19 cellular contexts compared by ENCODE assay signal in the genomic region with DNA sequence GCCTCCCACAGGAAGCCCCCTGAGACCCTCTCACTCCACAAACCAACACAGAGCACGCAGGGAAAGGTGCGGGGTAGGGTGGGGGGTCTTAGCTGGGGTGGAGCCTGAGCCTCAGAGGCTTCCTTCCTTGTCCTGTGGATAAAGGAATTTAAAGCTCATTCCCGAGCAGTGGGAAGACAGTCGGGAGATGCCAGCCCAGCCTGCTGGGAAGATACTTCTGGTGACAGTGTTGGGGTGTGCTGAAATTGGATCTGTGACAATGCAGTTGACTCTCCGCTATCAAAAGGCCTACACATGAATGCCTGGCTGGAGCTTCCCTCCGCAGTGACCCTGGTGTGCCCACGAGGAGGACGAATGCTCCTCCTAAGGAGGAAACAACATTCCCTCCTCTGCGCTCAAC. TPM values are rescaled to one million over a fixed set of nuclear protein-coding genes. Genes with fewer than 3 reads are reported as not detected.
A peak's percentile ranks its signal among the peaks of the same experiment; 100 is the strongest.
DNase-seq lines count a peak whose midpoint lies in the region; TF ChIP-seq lines count a peak whose summit lies in the region.
"Had no signal": no experiment of that assay in that cellular context is flagged by ENCODE, and none has a peak within 500 bp of the region (broad histone marks: within the 10 kb centered on the region; RNA-seq: fewer than 3 reads in every experiment).

No MANE protein-coding gene starts in this region.

- no peak overlapping the region for H4K91ac ChIP-seq in H9 (ENCODE audit: insufficient read length, low read depth, low read length)
- no peak overlapping the region for H4K91ac ChIP-seq in neuronal stem cell (ENCODE audit: low read depth, low read length, poor library complexity)

- H2BK5ac ChIP-seq in H9 (ENCODE audit: insufficient read length, low read length) = no peak overlapping the region
- H2BK5ac ChIP-seq in neuronal stem cell (ENCODE audit: low read length) = no peak overlapping the region

- no peak overlapping the region for H3K4me3 Mint-ChIP-seq in activated CD4-positive, alpha-beta memory T cell treated with anti-CD3 and anti-CD28 coated beads, Interleukin-2, amount 10 ng/mL, durations not matched to agents 7 days and 5 days
- no peak overlapping the region for H3K4me3 Mint-ChIP-seq in activated CD4-positive, alpha-beta memory T cell treated with anti-CD3 and anti-CD28 coated beads for 36 hours
- H3K4me3 Mint-ChIP-seq in H9 (peak overlapping the region in 1 of 2 experiments; percentile 57; a peak in 1 of 5 replicates), endodermal cell (no peak overlapping the region)
- H3K4me3 Mint-ChIP-seq: B cell had no signal

- H3K36me3 Mint-ChIP-seq in activated CD4-positive, alpha-beta memory T cell treated with anti-CD3 and anti-CD28 coated beads, Interleukin-2, amount 10 ng/mL, durations not matched to agents 7 days and 5 days (ENCODE audit: low read depth) = peaks cover 73% of the 10 kb centered on the region
- peaks cover 2% of the 10 kb centered on the region for H3K36me3 Mint-ChIP-seq in activated CD4-positive, alpha-beta memory T cell treated with anti-CD3 and anti-CD28 coated beads for 36 hours
- H3K36me3 Mint-ChIP-seq in H9 (ENCODE audit: insufficient read depth in 1 of 3, low read depth in 3 of 3) (no peaks in the 10 kb centered on the region), endodermal cell (ENCODE audit: low read depth) (peaks cover 6% of the 10 kb centered on the region)

- H3K27ac ChIP-seq in H9 (ENCODE audit: insufficient read length, low read depth, low read length) (no peak overlapping the region), endodermal cell (ENCODE audit: low read depth, low read length) (no peak overlapping the region), neuronal stem cell (replicated peaks; ENCODE audit: low read length) (no peak overlapping the region)
- H3K27ac ChIP-seq: Peyer's patch had no signal

- no CpG with 5 or more reads among the region's 9 CpGs for WGBS in H9 (ENCODE audit: extremely low coverage, insufficient read length, low lambda C conversion rate)
- 70 to 73% methylated on average over 5 to 9 of the region's 9 CpGs for WGBS in endodermal cell (ENCODE audit: insufficient coverage in 1 of 2, insufficient read length in 1 of 2), 2 experiments
- WGBS in neuronal stem cell (ENCODE audit: extremely low coverage in 2 of 2, insufficient read length in 2 of 2, insufficient replicate concordance in 1 of 2), 2 donors = no CpG with 5 or more reads among the region's 9 CpGs

- POLR2A ChIA-PET in activated CD4-positive, alpha-beta memory T cell treated with anti-CD3 and anti-CD28 coated beads, Interleukin-2, amount 10 ng/mL, durations not matched to agents 7 days and 5 days (lab: Charles Lee) = interaction anchor here (0.9 to 13.0 kb wide), 6 partner anchors 9 to 45 kb away, joined by 3 to 308 read pairs (median 7); a partner anchor contains a TSS
- POLR2A ChIA-PET in activated CD4-positive, alpha-beta memory T cell treated with anti-CD3 and anti-CD28 coated beads for 36 hours (lab: Charles Lee) = interaction anchor here (1.2 kb wide), 1 partner anchor 46 kb away, joined by 3 read pairs; no protein-coding TSS in a partner anchor

- no peak for TF ChIP-seq CTCF in H9 (conservative IDR thresholded peaks at IDR 0.05)
- no peak for TF ChIP-seq CTCF in endodermal cell (conservative IDR thresholded peaks at IDR 0.05)

- H3K27ac Mint-ChIP-seq in activated CD4-positive, alpha-beta memory T cell treated with anti-CD3 and anti-CD28 coated beads, Interleukin-2, amount 10 ng/mL, durations not matched to agents 7 days and 5 days = peak overlapping the region; percentile 74
- no peak overlapping the region for H3K27ac Mint-ChIP-seq in activated CD4-positive, alpha-beta memory T cell treated with anti-CD3 and anti-CD28 coated beads for 36 hours
- H3K27ac Mint-ChIP-seq in H9 (peak overlapping the region in 2 of 3 experiments; percentile 52 to 55; a peak in 4 of 7 replicates), endodermal cell (peak overlapping the region; percentile 68)
- H3K27ac Mint-ChIP-seq: B cell had no signal

- H3K9ac ChIP-seq in H9 (ENCODE audit: extremely low read depth, insufficient read length, low read length) = no peak overlapping the region
- H3K9ac ChIP-seq in endodermal cell (ENCODE audit: extremely low read depth, low read length, poor library complexity, severe bottlenecking) = no peak overlapping the region
- H3K9ac ChIP-seq in neuronal stem cell (ENCODE audit: low read depth, low read length, poor library complexity) = no peak overlapping the region

- H3K4me1 Mint-ChIP-seq in activated CD4-positive, alpha-beta memory T cell treated with anti-CD3 and anti-CD28 coated beads, Interleukin-2, amount 10 ng/mL, durations not matched to agents 7 days and 5 days = peaks cover 85% of the 10 kb centered on the region
- H3K4me1 Mint-ChIP-seq in activated CD4-positive, alpha-beta memory T cell treated with anti-CD3 and anti-CD28 coated beads for 36 hours (ENCODE audit: low read depth) = peaks cover 33% of the 10 kb centered on the region
- peaks cover 22 to 39% of the 10 kb centered on the region in 2 experiments for H3K4me1 Mint-ChIP-seq in H9
- H3K4me1 Mint-ChIP-seq in endodermal cell = peaks cover 38% of the 10 kb centered on the region
- H3K4me1 Mint-ChIP-seq: B cell had no signal

- H3K79me1 ChIP-seq in H9 (ENCODE audit: insufficient read depth, low read depth, low read length, poor library complexity, severe bottlenecking) (no peaks in the 10 kb centered on the region), neuronal stem cell (ENCODE audit: low read depth, low read length) (no peaks in the 10 kb centered on the region)

- H4K5ac ChIP-seq in H9 (ENCODE audit: insufficient read length, low read depth, low read length) = no peak overlapping the region

- DNase-seq in activated CD4-positive, alpha-beta memory T cell treated with anti-CD3 and anti-CD28 coated beads, Interleukin-2, amount 10 ng/mL, durations not matched to agents 7 days and 5 days = no peak
- no peak for DNase-seq in activated CD4-positive, alpha-beta memory T cell treated with anti-CD3 and anti-CD28 coated beads for 36 hours
- no peak for DNase-seq in H9
- DNase-seq in endodermal cell = peak; percentile 67
- DNase-seq in neuronal stem cell (ENCODE audit: low spot score) = no peak
- DNase-seq in NCI-H510A (lab: John Stamatoyannopoulos, UW) = no peak
- no peak for DNase-seq in NCI-H2196 treated with DMSO at 0.1 percent for 48 hours (lab: John Stamatoyannopoulos, UW; ENCODE audit: unreplicated experiment)
- DNase-seq: Caco-2; DMS153; GF-D8; KBM-7; NCI-H1105; NCI-H2081; NCI-H2171 treated with DMSO at 0.1 percent for 48 hours; NCI-H446 treated with DMSO at 0.1 percent for 48 hours; NK-92 treated with Interleukin-12 subunit alpha and Interleukin-12 subunit beta, amount 100 ng/mL, for 24 hours; Peyer's patch had no signal

- no peak overlapping the region for H2BK12ac ChIP-seq in H9 (ENCODE audit: insufficient read length, low read depth, low read length)
- no peak overlapping the region for H2BK12ac ChIP-seq in neuronal stem cell (ENCODE audit: low read length)

- no peak overlapping the region for H3K23ac ChIP-seq in H9 (ENCODE audit: insufficient read length, low read depth, low read length)
- H3K23ac ChIP-seq in neuronal stem cell (ENCODE audit: low read depth, low read length, poor library complexity) = no peak overlapping the region

- H2BK15ac ChIP-seq in H9 (ENCODE audit: low read depth, low read length) = no peak overlapping the region
- H2BK15ac ChIP-seq in neuronal stem cell (ENCODE audit: low read length) = no peak overlapping the region

- no peak overlapping the region for H3T11ph ChIP-seq in H9 (ENCODE audit: low read length)

- no peaks in the 10 kb centered on the region for H4K20me1 ChIP-seq in H9 (ENCODE audit: control insufficient read depth, insufficient read depth, insufficient read length)

- H3K23me2 ChIP-seq in H9 (ENCODE audit: insufficient read length, low read depth, low read length, poor library complexity, severe bottlenecking) = no peaks in the 10 kb centered on the region

- H3K4me1 ChIP-seq in H9 (ENCODE audit: insufficient read depth, low read length) (peaks cover 12% of the 10 kb centered on the region), endodermal cell (ENCODE audit: control insufficient read depth, insufficient read depth, low read length) (peaks cover 16% of the 10 kb centered on the region), neuronal stem cell (ENCODE audit: control insufficient read depth in 2 of 2, insufficient read depth in 1 of 2, low read depth in 1 of 2, low read length in 2 of 2) (peaks cover 0 to 8% of the 10 kb centered on the region in 2 donors)
- H3K4me1 ChIP-seq: Caco-2, Peyer's patch had no signal

- H2BK20ac ChIP-seq in H9 (ENCODE audit: low read depth, low read length, poor library complexity, severe bottlenecking) = no peak overlapping the region

- no peaks in the 10 kb centered on the region for H3K79me2 ChIP-seq in H9 (ENCODE audit: insufficient read depth, low read length)

- intact Hi-C loops in activated CD4-positive, alpha-beta memory T cell treated with anti-CD3 and anti-CD28 coated beads for 36 hours (cut with micrococcal nuclease) = no loop called here

- no peak overlapping the region for H3K56ac ChIP-seq in H9 (ENCODE audit: insufficient read length, low read depth, low read length)

- no peaks in the 10 kb centered on the region for H3K27me3 Mint-ChIP-seq in activated CD4-positive, alpha-beta memory T cell treated with anti-CD3 and anti-CD28 coated beads, Interleukin-2, amount 10 ng/mL, durations not matched to agents 7 days and 5 days
- no peaks in the 10 kb centered on the region for H3K27me3 Mint-ChIP-seq in activated CD4-positive, alpha-beta memory T cell treated with anti-CD3 and anti-CD28 coated beads for 36 hours
- H3K27me3 Mint-ChIP-seq in H9 (ENCODE audit: low read depth) (peaks cover 4% of the 10 kb centered on the region), endodermal cell (ENCODE audit: insufficient read depth) (no peaks in the 10 kb centered on the region)
- H3K27me3 Mint-ChIP-seq: B cell had no signal

- H3K4ac ChIP-seq in H9 (ENCODE audit: low read depth, low read length) (no peak overlapping the region), neuronal stem cell (ENCODE audit: low read length) (no peak overlapping the region)

- H4K8ac ChIP-seq in H9 (replicated peaks; ENCODE audit: insufficient read length, low read depth, low read length) = no peak overlapping the region
- H4K8ac ChIP-seq in neuronal stem cell (ENCODE audit: low read depth, low read length) = no peak overlapping the region

- H2BK120ac ChIP-seq in H9 (ENCODE audit: low read depth, low read length, poor library complexity, severe bottlenecking) (no peak overlapping the region), neuronal stem cell (ENCODE audit: low read depth, low read length) (no peak overlapping the region)

- no peak overlapping the region for H3K4me3 ChIP-seq in endodermal cell (ENCODE audit: low read length)
- H3K4me3 ChIP-seq in neuronal stem cell (ENCODE audit: low read length in 2 of 2) = no peak overlapping the region
- H3K4me3 ChIP-seq: Peyer's patch had no signal

- H3K27me3 ChIP-seq in H9 (ENCODE audit: insufficient read depth, low read length) (no peaks in the 10 kb centered on the region; the same call in 1 of the 2 replicates), endodermal cell (ENCODE audit: control insufficient read depth, insufficient read depth, low read length, poor library complexity, severe bottlenecking) (no peaks in the 10 kb centered on the region), neuronal stem cell (ENCODE audit: control insufficient read depth in 3 of 3, insufficient read depth in 3 of 3, low read depth in 1 of 3, low read length in 3 of 3) (peaks cover 0 to 33% (median 0%) of the 10 kb centered on the region in 3 experiments)
- H3K27me3 ChIP-seq: Peyer's patch had no signal

- H3K14ac ChIP-seq in H9 (ENCODE audit: insufficient read depth, low read length) = no peak overlapping the region
- H3K14ac ChIP-seq in neuronal stem cell (ENCODE audit: low read length) = no peak overlapping the region

- H3K18ac ChIP-seq in H9 (ENCODE audit: insufficient read length, low read depth, low read length) = no peak overlapping the region
- peak overlapping the region; percentile 54 for H3K18ac ChIP-seq in neuronal stem cell (ENCODE audit: low read length)

- H3K9me3 Mint-ChIP-seq in activated CD4-positive, alpha-beta memory T cell treated with anti-CD3 and anti-CD28 coated beads, Interleukin-2, amount 10 ng/mL, durations not matched to agents 7 days and 5 days = no peaks in the 10 kb centered on the region
- no peaks in the 10 kb centered on the region for H3K9me3 Mint-ChIP-seq in activated CD4-positive, alpha-beta memory T cell treated with anti-CD3 and anti-CD28 coated beads for 36 hours
- H3K9me3 Mint-ChIP-seq in H9 (no peaks in the 10 kb centered on the region), endodermal cell (no peaks in the 10 kb centered on the region)

- H2AFZ ChIP-seq in H9 (ENCODE audit: low read length) = no peak overlapping the region
- no peak overlapping the region for H2AFZ ChIP-seq in neuronal stem cell (ENCODE audit: low read length)

- H3K9me3 ChIP-seq in H9 (ENCODE audit: control insufficient read depth, low read depth, low read length) = no peaks in the 10 kb centered on the region
- H3K9me3 ChIP-seq in endodermal cell (ENCODE audit: control insufficient read depth, low read length) = no peaks in the 10 kb centered on the region
- no peaks in the 10 kb centered on the region for H3K9me3 ChIP-seq in neuronal stem cell (replicated peaks in 1 of 2; ENCODE audit: control insufficient read depth in 2 of 2, insufficient read depth in 1 of 2, low read depth in 1 of 2, low read length in 2 of 2)
- H3K9me3 ChIP-seq: Caco-2, Peyer's patch had no signal

- H2AK5ac ChIP-seq in H9 (ENCODE audit: insufficient read length, low read length) = no peak overlapping the region
- H2AK5ac ChIP-seq in neuronal stem cell (ENCODE audit: low read depth, low read length) = no peak overlapping the region

- H3K4me2 ChIP-seq in H9 (ENCODE audit: insufficient read depth, insufficient read length, low read length) (no peak overlapping the region), neuronal stem cell (ENCODE audit: insufficient read depth, low read length, poor library complexity, severe bottlenecking) (no peak overlapping the region)

- CTCF ChIA-PET in activated CD4-positive, alpha-beta memory T cell treated with anti-CD3 and anti-CD28 coated beads, Interleukin-2, amount 10 ng/mL, durations not matched to agents 7 days and 5 days (lab: Charles Lee) = interaction anchor here (0.9 to 1.7 kb wide), 4 partner anchors 18 to 176 kb away, joined by 3 to 5 read pairs (median 4); no protein-coding TSS in a partner anchor
- CTCF ChIA-PET in activated CD4-positive, alpha-beta memory T cell treated with anti-CD3 and anti-CD28 coated beads for 36 hours (lab: Charles Lee) = interaction anchor here (0.5 to 1.0 kb wide), 2 partner anchors 21 to 96 kb away, joined by 3 read pairs; no protein-coding TSS in a partner anchor

- H3K36me3 ChIP-seq in endodermal cell (ENCODE audit: control insufficient read depth, insufficient read depth, low read length) (no peaks in the 10 kb centered on the region), neuronal stem cell (replicated peaks in 1 of 2; ENCODE audit: control insufficient read depth in 2 of 2, insufficient read depth in 2 of 2, low read length in 2 of 2) (no peaks in the 10 kb centered on the region)
- H3K36me3 ChIP-seq: Peyer's patch had no signal

RNA-seq across cellular contexts. Expression of a gene that starts 45.5 kb away (rescaled TPM):
- total RNA-seq in activated CD4-positive, alpha-beta memory T cell treated with anti-CD3 and anti-CD28 coated beads, Interleukin-2, amount 10 ng/mL, durations not matched to agents 7 days and 5 days = 10 to 100 TPM; 43.8 to 44.4 TPM
- total RNA-seq in activated CD4-positive, alpha-beta memory T cell treated with anti-CD3 and anti-CD28 coated beads for 36 hours = 10 to 100 TPM; 17.7 to 18.1 TPM
- total RNA-seq in H9 (2021) (1.3 and 1.5 TPM in 2 replicates), endodermal cell (10 to 100 TPM; 10.4 to 11.2 TPM)
- 2.0 TPM for polyA plus RNA-seq in endodermal cell (2013, experiment 1 of 2)
- polyA plus RNA-seq in endodermal cell (2013, experiment 2 of 2) = 3.6 TPM
- polyA plus RNA-seq in neuronal stem cell (2013, experiment 1 of 2) = 2.2 TPM
- polyA plus RNA-seq in neuronal stem cell (2013, experiment 2 of 2) = 2.1 TPM
- total RNA-seq: Caco-2, HepG2 had no signal
- polyA plus RNA-seq: HepG2 had no signal
